ENCODE assay signal across 10 cellular contexts in genomic region chr20:19992996-19993908, GRCh38. TPM values are rescaled to one million over a fixed set of nuclear protein-coding genes. Genes with fewer than 3 reads are reported as not detected.
DNase-seq lines count a peak whose midpoint lies in the region; ATAC-seq, FAIRE-seq and TF ChIP-seq lines count a peak whose summit lies in the region.
"Had no signal": no experiment of that assay in that cellular context is flagged by ENCODE, and none has a peak within 500 bp of the region (broad histone marks: within the 10 kb centered on the region; RNA-seq: fewer than 3 reads in every experiment).

No MANE protein-coding gene starts in this region.

- no peaks in the 10 kb centered on the region for H3K9me3 ChIP-seq in endothelial cell of umbilical vein (replicated peaks; ENCODE audit: control insufficient read depth, insufficient read depth, low read length)

- TSS peak; percentile 26 for BruUV-seq in endothelial cell of umbilical vein (replicated peaks; lab: Mats Ljungman, UMichigan)

- FAIRE-seq in A204.1 (lab: Jason Lieb, UNC): peak; percentile 56
- peak; percentile 88 for FAIRE-seq in endothelial cell of umbilical vein (lab: Jason Lieb, UNC)

- intact Hi-C loops in endothelial cell of umbilical vein (cut with micrococcal nuclease): loop anchor here (1.0 kb wide), 6 partner anchors 16 to 176 kb away; no protein-coding TSS in a partner anchor

- H3K27me3 ChIP-seq in endothelial cell of umbilical vein (ENCODE audit: control insufficient read depth in 2 of 2, insufficient read depth in 2 of 2, low read length in 2 of 2): no peaks in the 10 kb centered on the region

- dilution Hi-C loops in endothelial cell of umbilical vein (cut with MboI; ENCODE audit: extremely low pct_ligation_motif_present, low sequenced_read_pairs): loop anchor here (25.0 kb wide), 1 partner anchor 181 kb away; no protein-coding TSS in a partner anchor

- peak overlapping the region; percentile 85 for H3K9ac ChIP-seq in endothelial cell of umbilical vein (replicated peaks; ENCODE audit: extremely low read depth, insufficient read depth, low read length)

- peaks cover 13% of the 10 kb centered on the region for H3K79me2 ChIP-seq in endothelial cell of umbilical vein (ENCODE audit: control insufficient read depth, insufficient read depth, low read length)

- H2AFZ ChIP-seq in endothelial cell of umbilical vein (ENCODE audit: low read depth, low read length): no peak overlapping the region

- no peaks in the 10 kb centered on the region for H3K9me1 ChIP-seq in endothelial cell of umbilical vein (replicated peaks; ENCODE audit: control insufficient read depth, extremely low read depth, insufficient read depth, low read length)

- DNase-seq in NCI-H2227 (lab: John Stamatoyannopoulos, UW; ENCODE audit: unreplicated experiment) (peak; percentile 33), endothelial cell of umbilical vein (ENCODE audit: low read depth, low spot score) (peak; percentile 86), mucosa of gallbladder (ENCODE audit: low spot score) (peak; percentile 45), NCI-H69 (lab: John Stamatoyannopoulos, UW) (no peak), GM13976 (ENCODE audit: low spot score) (no peak), SHP77 treated with DMSO at 0.1 percent for 48 hours (lab: John Stamatoyannopoulos, UW) (no peak)
- DNase-seq: stimulated activated naive B cell treated with anti-CD40 and anti-IgM and Interleukin-4, amounts not matched to agents 10 μg/mL and 1 μg/mL and 100 μg/mL, for 72 hours had no signal

- H4K20me1 ChIP-seq in endothelial cell of umbilical vein (replicated peaks; ENCODE audit: control insufficient read depth, extremely low read depth, insufficient read depth, low read length): no peaks in the 10 kb centered on the region

- H3K4me2 ChIP-seq in endothelial cell of umbilical vein (ENCODE audit: insufficient read depth, low read length): peak overlapping the region; percentile 59

- TF ChIP-seq POLR2A in endothelial cell of umbilical vein (IDR thresholded peaks at IDR 0.05; ENCODE audit: low read depth, low read length): peak; percentile 7

- POLR2A ChIA-PET in endothelial cell of umbilical vein (lab: Charles Lee): interaction anchor here (0.6 to 2.0 kb wide), 6 partner anchors 16 to 179 kb away, joined by 3 to 7 read pairs (median 4); no protein-coding TSS in a partner anchor

- peaks cover 6 to 11% of the 10 kb centered on the region in 2 experiments for H3K36me3 ChIP-seq in endothelial cell of umbilical vein (ENCODE audit: control insufficient read depth in 2 of 2, extremely low read depth in 1 of 2, insufficient read depth in 2 of 2, low read length in 2 of 2)

- no peak for TF ChIP-seq CTCF in endothelial cell of umbilical vein (IDR thresholded peaks at IDR 0.05; ENCODE audit: extremely low read depth in 1 of 2, insufficient read depth in 1 of 2, low read depth in 1 of 2, low read length in 2 of 2)
- no peak for TF ChIP-seq CTCF in GM13976 (IDR thresholded peaks at IDR 0.05; ENCODE audit: borderline replicate concordance, control extremely low read depth, extremely low read depth, insufficient read depth, missing control alignments)

- H3K27ac ChIP-seq in endothelial cell of umbilical vein (ENCODE audit: insufficient read depth, low read depth, low read length): peak overlapping the region; percentile 95
- H3K27ac ChIP-seq: C4-2B had no signal

- no peak for ATAC-seq in GM21381 (IDR thresholded peaks at IDR 0.05; ENCODE audit: unreplicated experiment)
- ATAC-seq: stimulated activated naive B cell treated with anti-CD40 and anti-IgM and Interleukin-4, amounts not matched to agents 10 μg/mL and 1 μg/mL and 100 μg/mL, for 72 hours had no signal

- peaks cover 48% of the 10 kb centered on the region for H3K4me1 ChIP-seq in endothelial cell of umbilical vein (ENCODE audit: control insufficient read depth, extremely low read depth, insufficient read depth, low read length)

- H3K4me3 ChIP-seq in endothelial cell of umbilical vein (replicated peaks in 1 of 3; ENCODE audit: insufficient read depth in 1 of 3, low read depth in 1 of 3, low read length in 3 of 3): no peak overlapping the region

- CTCF ChIA-PET in endothelial cell of umbilical vein (lab: Charles Lee): interaction anchor here (0.7 to 3.6 kb wide), 24 partner anchors 9 to 299 kb away, joined by 3 to 60 read pairs (median 4); partner anchors contain the start of genes CFAP61, CRNKL1 and RIN2

- in situ Hi-C loops in GM13976 (cut with MboI; ENCODE audit: low sequenced_read_pairs, unreplicated experiment): no loop called here

TF ChIP-seq in endothelial cell of umbilical vein, 7 proteins besides CTCF, POLR2A, EP300 and RAD21:
- TF ChIP-seq GATA2 (IDR thresholded peaks at IDR 0.05; ENCODE audit: insufficient read depth, insufficient read length, low read depth, low read length) (peak; percentile 52), FOS (IDR thresholded peaks at IDR 0.05; ENCODE audit: borderline replicate concordance, insufficient read depth, low read length) (peak; percentile 75), EZH2 (IDR thresholded peaks at IDR 0.05; ENCODE audit: borderline replicate concordance, low read depth, low read length, severe bottlenecking) (no peak), MAX (IDR thresholded peaks at IDR 0.05; ENCODE audit: insufficient read depth, insufficient read length) (peak; percentile 39), MYC (IDR thresholded peaks at IDR 0.05; ENCODE audit: low read depth, low read length) (no peak), POLR2AphosphoS5 (IDR thresholded peaks at IDR 0.05; ENCODE audit: insufficient read depth, low read depth, low read length) (peak; percentile 54), JUN (IDR thresholded peaks at IDR 0.05; ENCODE audit: borderline replicate concordance, insufficient read depth, insufficient read length, low read depth) (peak; percentile 63)

RNA-seq across cellular contexts. Expression of gene NAA20, which starts 23.9 kb away (rescaled TPM):
- total RNA-seq in endothelial cell of umbilical vein (73.4 and 77.3 TPM in 2 replicates), mucosa of gallbladder (54.3 TPM)
- polyA plus RNA-seq in endothelial cell of umbilical vein: 41.8 and 48.6 TPM in 2 replicates
- polyA plus RNA-seq in endothelial cell of umbilical vein (2011; cell fraction: cytosol; rRNA removed): 60.3 and 60.5 TPM in 2 replicates
- 24.9 and 32.6 TPM in 2 replicates for polyA plus RNA-seq in endothelial cell of umbilical vein (2011; cell fraction: nucleus; rRNA removed)
- 78.1 and 122 TPM in 2 replicates for polyA plus RNA-seq in endothelial cell of umbilical vein (2012)
- polyA minus RNA-seq in endothelial cell of umbilical vein: 26.9 and 38.6 TPM in 2 replicates
- polyA minus RNA-seq in endothelial cell of umbilical vein (2011; cell fraction: cytosol; rRNA and poly(A)+ RNA removed): 16.4 TPM
- polyA minus RNA-seq in endothelial cell of umbilical vein (2011; cell fraction: nucleus; rRNA and poly(A)+ RNA removed): 24.4 and 25.2 TPM in 2 replicates

RNA-seq across cellular contexts. Expression of gene CRNKL1, which starts 59.0 kb away (rescaled TPM):
- 20.6 and 22.3 TPM in 2 replicates for total RNA-seq in endothelial cell of umbilical vein
- polyA plus RNA-seq in endothelial cell of umbilical vein: 3.1 and 4.9 TPM in 2 replicates
- 7.2 and 7.8 TPM in 2 replicates for polyA plus RNA-seq in endothelial cell of umbilical vein (2011; cell fraction: cytosol; rRNA removed)
- 9.4 and 11.6 TPM in 2 replicates for polyA plus RNA-seq in endothelial cell of umbilical vein (2011; cell fraction: nucleus; rRNA removed)
- 18.5 and 19.3 TPM in 2 replicates for polyA plus RNA-seq in endothelial cell of umbilical vein (2012)
- polyA minus RNA-seq in endothelial cell of umbilical vein: 10.1 and 11.0 TPM in 2 replicates
- polyA minus RNA-seq in endothelial cell of umbilical vein (2011; cell fraction: cytosol; rRNA and poly(A)+ RNA removed): 6.6 TPM
- polyA minus RNA-seq in endothelial cell of umbilical vein (2011; cell fraction: nucleus; rRNA and poly(A)+ RNA removed): 11.7 and 13.3 TPM in 2 replicates
- 24.9 TPM for total RNA-seq in mucosa of gallbladder

RNA-seq across cellular contexts. Expression of gene CFAP61, which starts 59.1 kb away (rescaled TPM):
- not detected in 2 replicates for total RNA-seq in endothelial cell of umbilical vein
- not detected in 2 replicates for polyA plus RNA-seq in endothelial cell of umbilical vein
- polyA plus RNA-seq in endothelial cell of umbilical vein (2011; cell fraction: cytosol; rRNA removed): not detected in 2 replicates
- polyA plus RNA-seq in endothelial cell of umbilical vein (2011; cell fraction: nucleus; rRNA removed): not detected in 2 replicates
- not detected in 2 replicates for polyA plus RNA-seq in endothelial cell of umbilical vein (2012)
- polyA minus RNA-seq in endothelial cell of umbilical vein: not detected in 2 replicates
- not detected for polyA minus RNA-seq in endothelial cell of umbilical vein (2011; cell fraction: cytosol; rRNA and poly(A)+ RNA removed)
- not detected in 2 replicates for polyA minus RNA-seq in endothelial cell of umbilical vein (2011; cell fraction: nucleus; rRNA and poly(A)+ RNA removed)
- total RNA-seq in mucosa of gallbladder: 0.78 TPM

Comparison
In these comparisons a context has a peak if more than half of its experiments do, and no peak if none do; other contexts are left out.
1. DNase-seq: peak in NCI-H2227 (single experiment), endothelial cell of umbilical vein (single experiment) and mucosa of gallbladder (single experiment); none in NCI-H69 (single experiment), GM13976 (single experiment) and SHP77 treated with DMSO at 0.1 percent for 48 hours (single experiment).